Comparison of ENCODE assay signal across 9 cellular contexts in genomic region chr1:39770100-39771021, GRCh38. TPM values are rescaled to one million over a fixed set of nuclear protein-coding genes. Genes with fewer than 3 reads are reported as not detected.
A peak's percentile ranks its signal among the peaks of the same experiment; 100 is the strongest.
DNase-seq lines count a peak whose midpoint lies in the region; ATAC-seq, FAIRE-seq and TF ChIP-seq lines count a peak whose summit lies in the region.
"Not testable (repeated sequence)": the region's sequence is repeated elsewhere in the genome, so short reads cannot be mapped to it uniquely, and the experiment has no call there.
"Had no signal": no experiment of that assay in that cellular context is flagged by ENCODE, and none has a peak within 500 bp of the region (broad histone marks: within the 10 kb centered on the region; RNA-seq: fewer than 3 reads in every experiment).

No MANE protein-coding gene starts in this region.

- H3K4me1 Mint-ChIP-seq in CD14-positive monocyte; HFFc6 (ENCODE audit: low read depth); WTC11; activated naive CD4-positive, alpha-beta T cell treated with anti-CD3 and anti-CD28 coated beads for 36 hours (ENCODE audit: low read depth); effector memory CD8-positive, alpha-beta T cell (ENCODE audit: low read depth in 2 of 2); immature natural killer cell: not testable (repeated sequence)

- not testable (repeated sequence) for H3K9me3 Mint-ChIP-seq in CD14-positive monocyte; HFFc6; WTC11; activated naive CD4-positive, alpha-beta T cell treated with anti-CD3 and anti-CD28 coated beads for 36 hours; effector memory CD8-positive, alpha-beta T cell; immature natural killer cell

- not testable (repeated sequence) for H3K36me3 Mint-ChIP-seq in CD14-positive monocyte; HFFc6 (ENCODE audit: low read depth); WTC11; activated naive CD4-positive, alpha-beta T cell treated with anti-CD3 and anti-CD28 coated beads for 36 hours (ENCODE audit: low read depth); effector memory CD8-positive, alpha-beta T cell (ENCODE audit: insufficient read depth); immature natural killer cell

- not testable (repeated sequence) for H3K27me3 Mint-ChIP-seq in CD14-positive monocyte (ENCODE audit: low read depth in 3 of 3); HFFc6 (ENCODE audit: insufficient read depth); activated naive CD4-positive, alpha-beta T cell treated with anti-CD3 and anti-CD28 coated beads for 36 hours (ENCODE audit: low read depth); effector memory CD8-positive, alpha-beta T cell; immature natural killer cell (ENCODE audit: low read depth in 3 of 3)
- peaks cover 19% of the 10 kb centered on the region for H3K27me3 Mint-ChIP-seq in WTC11 (ENCODE audit: low read depth)

- TF ChIP-seq CTCF in CD14-positive monocyte (IDR thresholded peaks at IDR 0.05); HFFc6 (IDR thresholded peaks at IDR 0.05); WTC11 (IDR thresholded peaks at IDR 0.05); pancreas (IDR thresholded peaks at IDR 0.05): not testable (repeated sequence)

- not testable (repeated sequence) for H3K27ac ChIP-seq in pancreas

- not testable (repeated sequence) for H3K9me3 ChIP-seq in pancreas

- POLR2A ChIA-PET in WTC11 (lab: Charles Lee), result not testable (repeated sequence)

- CTCF ChIA-PET in WTC11 (lab: Charles Lee); activated naive CD4-positive, alpha-beta T cell treated with anti-CD3 and anti-CD28 coated beads for 36 hours (lab: Charles Lee): not testable (repeated sequence)

- not testable (repeated sequence) for H3K4me1 ChIP-seq in pancreas

- H3K4me3 Mint-ChIP-seq in CD14-positive monocyte, result peak overlapping the region; percentile 83 to 97
- peak overlapping the region; percentile 83 for H3K4me3 Mint-ChIP-seq in HFFc6
- peak overlapping the region; percentile 54 for H3K4me3 Mint-ChIP-seq in WTC11
- peak overlapping the region; percentile 56 for H3K4me3 Mint-ChIP-seq in activated naive CD4-positive, alpha-beta T cell treated with anti-CD3 and anti-CD28 coated beads for 36 hours
- H3K4me3 Mint-ChIP-seq in effector memory CD8-positive, alpha-beta T cell, result not testable (repeated sequence)
- H3K4me3 Mint-ChIP-seq in immature natural killer cell, result peak overlapping the region in 3 of 5 donors; percentile 39 to 71 (median 41)

- not testable (repeated sequence) for H3K36me3 ChIP-seq in pancreas

- not testable (repeated sequence) for FAIRE-seq in pancreas (lab: Jason Lieb, UNC)

- DNase-seq in CD14-positive monocyte (ENCODE audit: low spot score); HFFc6; WTC11 (ENCODE audit: low spot score); effector memory CD8-positive, alpha-beta T cell; pancreas: not testable (repeated sequence)
- DNase-seq in activated naive CD4-positive, alpha-beta T cell treated with anti-CD3 and anti-CD28 coated beads for 36 hours, result peak; percentile 39
- DNase-seq in immature natural killer cell, result peak; percentile 18 to 52 (median 31)
- DNase-seq in stimulated activated CD8-positive, alpha-beta memory T cell treated with anti-CD3 and anti-CD28 coated beads, Interleukin-4, amount 100 ng/mL, for 48 hours, result peak; percentile 69

- H3K4me3 ChIP-seq in pancreas, result not testable (repeated sequence)

- not testable (repeated sequence) for ATAC-seq in WTC11
- ATAC-seq in effector memory CD8-positive, alpha-beta T cell (replicated peaks), result peak; percentile 73
- ATAC-seq in pancreas, result peak in 3 of 4 donors; percentile 8 to 29 (median 17)

- H3K27ac Mint-ChIP-seq in CD14-positive monocyte (peak overlapping the region in 1 of 7 donors; percentile 24), immature natural killer cell (peak overlapping the region in 1 of 6 donors; percentile 49)
- not testable (repeated sequence) for H3K27ac Mint-ChIP-seq in HFFc6; WTC11; activated naive CD4-positive, alpha-beta T cell treated with anti-CD3 and anti-CD28 coated beads for 36 hours; effector memory CD8-positive, alpha-beta T cell

- H3K27me3 ChIP-seq in pancreas, result not testable (repeated sequence)

- intact Hi-C loops in CD14-positive monocyte (cut with micrococcal nuclease); activated naive CD4-positive, alpha-beta T cell treated with anti-CD3 and anti-CD28 coated beads for 36 hours (cut with micrococcal nuclease); pancreas (cut with DNase I): not testable (repeated sequence)

- 52 to 67% methylated on average over 12 to 22 of the region's 71 CpGs for WGBS in pancreas, 2 donors

RNA-seq across cellular contexts. Expression of gene OXCT2, which starts 0.8 kb away (rescaled TPM):
- polyA plus RNA-seq in CD14-positive monocyte, result under 1 TPM; 0.16 to 0.38 TPM
- 1 to 10 TPM in 5 of 6 experiments, under 1 TPM in 1; 0.81 to 2.3 (median 1.4) TPM for total RNA-seq in HFFc6 (2021; fragmentation: NEBNext Ultra II Directional; extraction: Animal tissue kit (Norgen Biotek cat#: 25700))
- 1.7 to 2.4 TPM (median 2.3 TPM) in 3 replicates for total RNA-seq in WTC11 (2021)
- under 1 TPM; 0.52 to 0.67 TPM for total RNA-seq in activated naive CD4-positive, alpha-beta T cell treated with anti-CD3 and anti-CD28 coated beads for 36 hours
- under 1 TPM in 1 of 3 donors, not detected in 2; 0.24 TPM for polyA plus RNA-seq in immature natural killer cell
- 1 to 10 TPM in 1 of 6 donors, under 1 TPM in 5; 0.55 to 2.2 (median 0.93) TPM for total RNA-seq in pancreas
- polyA plus RNA-seq in pancreas, result 1 to 10 TPM; 1.7 to 2.3 TPM
- total RNA-seq: ascending aorta had no signal

RNA-seq across cellular contexts. Expression of gene BMP8B, which starts 18.3 kb away (rescaled TPM):
- under 1 TPM; 0.14 to 0.24 TPM for polyA plus RNA-seq in CD14-positive monocyte
- not detected for total RNA-seq in HFFc6 (2021; fragmentation: NEBNext Ultra II Directional; extraction: Animal tissue kit (Norgen Biotek cat#: 25700))
- 0.74 to 0.92 TPM (median 0.82 TPM) in 3 replicates for total RNA-seq in WTC11 (2021)
- total RNA-seq in activated naive CD4-positive, alpha-beta T cell treated with anti-CD3 and anti-CD28 coated beads for 36 hours, result under 1 TPM; 0.12 to 0.14 TPM
- polyA plus RNA-seq in immature natural killer cell, result under 1 TPM; 0.09 to 0.31 (median 0.16) TPM
- total RNA-seq in pancreas, result 1 to 10 TPM; 2.4 to 6.4 (median 3.7) TPM
- polyA plus RNA-seq in pancreas, result 1 to 10 TPM; 1.4 to 3.0 TPM
- total RNA-seq: ascending aorta had no signal

RNA-seq across cellular contexts. Expression of gene PPIE, which starts 31.7 kb away (rescaled TPM):
- polyA plus RNA-seq in CD14-positive monocyte (10 to 100 TPM; 48.9 to 55.9 TPM), immature natural killer cell (100 to 1,000 TPM in 2 of 3 donors, 10 to 100 TPM in 1; 99.6 to 177 (median 133) TPM), pancreas (10 to 100 TPM; 23.7 to 42.5 TPM)
- total RNA-seq in HFFc6 (2021; fragmentation: NEBNext Ultra II Directional; extraction: Animal tissue kit (Norgen Biotek cat#: 25700)), result 10 to 100 TPM; 38.9 to 45.8 (median 41.7) TPM
- total RNA-seq in WTC11 (2021) (42.5 to 50.7 TPM (median 48.9 TPM) in 3 replicates), pancreas (10 to 100 TPM; 18.1 to 36.8 (median 27.1) TPM)
- 10 to 100 TPM; 73.8 to 75.6 TPM for total RNA-seq in activated naive CD4-positive, alpha-beta T cell treated with anti-CD3 and anti-CD28 coated beads for 36 hours
